In genomic region chr16:66908762-66909559, GRCh38 we compare ENCODE assay signal across 26 cellular contexts. TPM values are rescaled to one million over a fixed set of nuclear protein-coding genes. Genes with fewer than 3 reads are reported as not detected.
"Had no signal": no experiment of that assay in that cellular context is flagged by ENCODE, and none has a peak within 500 bp of the region (broad histone marks: within the 10 kb centered on the region; RNA-seq: fewer than 3 reads in every experiment).

No MANE protein-coding gene starts in this region.

- DNase-seq: activated CD4-positive, CD25-positive, alpha-beta regulatory T cell treated with anti-CD3 and anti-CD28 coated beads, Interleukin-2, amount 50 U/mL, for 72 hours; activated CD8-positive, alpha-beta memory T cell treated with anti-CD3 and anti-CD28 coated beads for 24 hours; activated gamma-delta T cell; activated naive CD4-positive, alpha-beta T cell treated with anti-CD3 and anti-CD28 coated beads, Interleukin-2, amount 10 ng/mL, durations not matched to agents 7 days and 5 days; activated T-cell treated with anti-CD3 and anti-CD28 coated beads, Interleukin-2, amount 50 U/mL, for 4 hours; brain microvascular endothelial cell; KG1; NCI-H1092; NCI-H1417; NCI-H2029 treated with DMSO at 0.1 percent for 48 hours; NCI-H345; NCI-H510A; NCI-H526 treated with DMSO at 0.1 percent for 48 hours; SW 1271; T-helper 9 cell had no signal

- H3K27ac ChIP-seq: brain microvascular endothelial cell, SJSA1 had no signal

- H3K9me3 ChIP-seq: SJSA1 had no signal

- H3K4me3 ChIP-seq: cardiac muscle cell, SJSA1 had no signal

- H3K36me3 ChIP-seq: brain microvascular endothelial cell, cardiac muscle cell, SJSA1 had no signal

- H3K27me3 ChIP-seq: cardiac muscle cell, SJSA1 had no signal

RNA-seq across cellular contexts. Expression of gene CDH16, which starts 9.7 kb away (rescaled TPM):
- total RNA-seq: activated CD4-positive, alpha-beta memory T cell treated with anti-CD3 and anti-CD28 coated beads for 36 hours; activated naive CD8-positive, alpha-beta T cell treated with anti-CD3 and anti-CD28 coated beads for 36 hours; activated T-cell treated with anti-CD3 and anti-CD28 coated beads, Interleukin-2, amount 50 U/mL, for 4 hours; cerebellum; LHCN-M2; M059J; OCI-LY7; RPMI7951; SJSA1; WTC11 had no signal
- polyA plus RNA-seq: adipose tissue, cardiac muscle cell had no signal
